19 cellular contexts compared by ENCODE assay signal in the genomic region with DNA sequence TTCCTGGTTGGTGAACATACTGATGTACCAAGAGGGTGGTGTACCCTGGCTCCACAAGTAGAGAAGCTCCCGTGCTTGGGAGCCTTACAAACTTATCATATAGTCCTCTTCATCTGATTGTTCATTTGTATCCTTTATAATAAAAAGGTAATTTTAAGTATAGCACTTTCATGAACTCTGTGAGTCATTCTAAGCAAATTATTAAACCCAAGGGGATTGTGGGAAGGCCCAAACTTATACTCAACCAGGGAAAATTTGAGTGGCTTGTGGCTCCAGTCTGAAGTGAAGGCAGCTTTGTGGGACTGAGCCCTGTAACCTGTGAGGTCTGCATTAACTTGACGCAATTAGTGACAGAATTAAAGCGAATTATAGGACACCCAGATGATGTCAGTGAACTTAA. TPM values are rescaled to one million over a fixed set of nuclear protein-coding genes. Genes with fewer than 3 reads are reported as not detected.
DNase-seq lines count a peak whose midpoint lies in the region; ATAC-seq, FAIRE-seq and TF ChIP-seq lines count a peak whose summit lies in the region.
"Had no signal": no experiment of that assay in that cellular context is flagged by ENCODE, and none has a peak within 500 bp of the region (broad histone marks: within the 10 kb centered on the region; RNA-seq: fewer than 3 reads in every experiment).

No MANE protein-coding gene starts in this region.

- H3K4me3 ChIP-seq in A673 (ENCODE audit: low read depth, low read length, poor library complexity, severe bottlenecking) (no peak overlapping the region), HUES48 (ENCODE audit: low read depth, low read length) (no peak overlapping the region), GM12878 (no peak overlapping the region)

- intact Hi-C loops in A673 (cut with micrococcal nuclease; ENCODE audit: unreplicated experiment) (no loop called here), GM12878 (cut with micrococcal nuclease; ENCODE audit: unreplicated experiment) (no loop called here), posterior vena cava (cut with DNase I) (no loop called here)

- ATAC-seq in GM12878 (peak; percentile 66), HG03097 (IDR thresholded peaks at IDR 0.05; ENCODE audit: low FRiP score, unreplicated experiment) (no peak), HG02870 (IDR thresholded peaks at IDR 0.05; ENCODE audit: unreplicated experiment) (no peak)
- ATAC-seq: left lobe of liver; stimulated activated naive CD8-positive, alpha-beta T cell treated with anti-CD3 and anti-CD28 coated beads, Interleukin-15, Interleukin-2, amounts not matched to agents 100 U/mL and 50 U/mL, for 24 hours had no signal

- peak; percentile 22 for DNase-seq in A673 (ENCODE audit: low spot score)
- DNase-seq in GM12878 (ENCODE audit: low read depth, low spot score) = no peak
- DNase-seq in kidney glomerular epithelial cell (lab: John Stamatoyannopoulos, UW) = peak; percentile 23
- DNase-seq in hypothalamus (lab: John Stamatoyannopoulos, UW) = no peak
- DNase-seq in posterior vena cava (ENCODE audit: low spot score) = no peak
- DNase-seq: amniotic stem cell; cortex of kidney; erythroblast; naive B cell; NCI-H187; stimulated activated CD4-positive, alpha-beta T cell treated with anti-CD3 and anti-CD28 coated beads, Interleukin-12 subunit alpha, Interleukin-12 subunit beta, amount 100 ng/mL, for 4 hours; stimulated activated naive CD8-positive, alpha-beta T cell treated with anti-CD3 and anti-CD28 coated beads, Interleukin-15, Interleukin-2, amounts not matched to agents 100 U/mL and 50 U/mL, for 24 hours had no signal

- H3K36me3 ChIP-seq in A673 (ENCODE audit: insufficient read depth, low read length, poor library complexity, severe bottlenecking) (no peaks in the 10 kb centered on the region), HUES48 (ENCODE audit: control insufficient read depth, insufficient read depth, low read length) (no peaks in the 10 kb centered on the region), GM12878 (ENCODE audit: control insufficient read depth in 2 of 2, insufficient read depth in 2 of 2, low read length in 1 of 2) (no peaks in the 10 kb centered on the region)

- CTCF ChIA-PET in A673 (lab: Charles Lee) = no interaction called here
- CTCF ChIA-PET in GM12878 (lab: Yijun Ruan, JAX) = interaction anchor here (1.0 to 1.4 kb wide), 4 partner anchors 11 to 188 kb away, joined by 3 to 5 read pairs (median 4); no protein-coding TSS in a partner anchor

- no peak for TF ChIP-seq RAD21 in GM12878 (IDR thresholded peaks at IDR 0.05; ENCODE audit: insufficient read depth, low read depth, low read length)

- no peak overlapping the region for H3K4me2 ChIP-seq in GM12878 (ENCODE audit: control insufficient read depth, insufficient read depth)

- BruUV-seq in A673 (replicated peaks; lab: Mats Ljungman, UMichigan) (no TSS peak), GM12878 (replicated peaks; lab: Mats Ljungman, UMichigan) (no TSS peak)

- no peak for TF ChIP-seq CTCF in A673 (conservative IDR thresholded peaks at IDR 0.05; ENCODE audit: low read depth, low read length)
- TF ChIP-seq CTCF in GM12878 (IDR thresholded peaks at IDR 0.05 in 2 of 3, conservative IDR thresholded peaks at IDR 0.05 in 1 of 3; ENCODE audit: control insufficient read depth in 2 of 3, extremely low read depth in 1 of 3, insufficient read depth in 1 of 3, low read depth in 3 of 3, low read length in 3 of 3) = no peak

- peaks cover 4% of the 10 kb centered on the region for H3K9me3 ChIP-seq in A673 (ENCODE audit: low read depth, low read length, poor library complexity, severe bottlenecking)
- H3K9me3 ChIP-seq in HUES48 (ENCODE audit: control insufficient read depth, insufficient read depth, low read length) = peaks cover 7% of the 10 kb centered on the region; the same call in 1 of the 2 replicates
- H3K9me3 ChIP-seq in GM12878 (replicated peaks; ENCODE audit: control insufficient read depth, insufficient read depth, low read length) = peaks cover 3% of the 10 kb centered on the region; the same call in 2 of the 3 replicates

- no peaks in the 10 kb centered on the region for H3K79me2 ChIP-seq in GM12878 (ENCODE audit: control insufficient read depth, insufficient read depth, low read length)

- WGBS in GM12878 (ENCODE audit: insufficient coverage, insufficient replicate concordance, low lambda C conversion rate, missing lambda C conversion rate) = 27% methylated on average over 3 of the region's 3 CpGs

- H4K20me1 ChIP-seq in GM12878 (ENCODE audit: control insufficient read depth, insufficient read depth) = no peaks in the 10 kb centered on the region

- POLR2A ChIA-PET in A673 (lab: Charles Lee; ENCODE audit: low non-redundant PET) (no interaction called here), GM12878 (lab: Charles Lee) (no interaction called here)

- no peak for TF ChIP-seq EP300 in GM12878 (IDR thresholded peaks at IDR 0.05; ENCODE audit: borderline replicate concordance in 1 of 2, control insufficient read depth in 1 of 2, low read depth in 2 of 2, low read length in 2 of 2)

- in situ Hi-C loops in GM12878 (cut with MboI) = no loop called here

- H3K9ac ChIP-seq in HUES48 (ENCODE audit: low read depth, low read length) (no peak overlapping the region), GM12878 (ENCODE audit: control insufficient read depth, insufficient read depth, low read length) (no peak overlapping the region)
- H3K9ac ChIP-seq: parathyroid adenoma had no signal

- SMC1A ChIA-PET in GM12878 (lab: Charles Lee; ENCODE audit: uncharacterized antibody, unreplicated experiment) = interaction anchor here (1.0 to 1.1 kb wide), 2 partner anchors 19 to 187 kb away, joined by 4 read pairs; no protein-coding TSS in a partner anchor

- no peaks in the 10 kb centered on the region for H3K27me3 ChIP-seq in A673 (replicated peaks; ENCODE audit: insufficient read depth, low read depth, low read length, poor library complexity)
- H3K27me3 ChIP-seq in HUES48 (ENCODE audit: control insufficient read depth, insufficient read depth, low read length) = no peaks in the 10 kb centered on the region
- no peaks in the 10 kb centered on the region for H3K27me3 ChIP-seq in GM12878 (replicated peaks in 1 of 2; ENCODE audit: control insufficient read depth in 2 of 2, insufficient read depth in 2 of 2, low read length in 1 of 2)

- H2AFZ ChIP-seq in GM12878 (ENCODE audit: control insufficient read depth, low read depth, low read length) = no peak overlapping the region
- H2AFZ ChIP-seq: parathyroid adenoma had no signal

- H3K4me1 ChIP-seq in A673 (ENCODE audit: insufficient read depth, low read length, poor library complexity, severe bottlenecking) = peaks cover 6% of the 10 kb centered on the region
- peaks cover 28% of the 10 kb centered on the region for H3K4me1 ChIP-seq in HUES48 (ENCODE audit: control insufficient read depth, insufficient read depth, low read length)
- no peaks in the 10 kb centered on the region for H3K4me1 ChIP-seq in GM12878 (ENCODE audit: control insufficient read depth, insufficient read depth, low read length)

- RAD21 ChIA-PET in GM12878 (lab: Charles Lee; ENCODE audit: unreplicated experiment) = no interaction called here

- TF ChIP-seq POLR2A in GM12878 (IDR thresholded peaks at IDR 0.05; ENCODE audit: low read depth, low read length) = no peak

- H3K27ac ChIP-seq in A673 (ENCODE audit: low read depth, low read length, poor library complexity, severe bottlenecking) = no peak overlapping the region
- peak overlapping the region; percentile 54 for H3K27ac ChIP-seq in HUES48 (ENCODE audit: low read depth, low read length)
- H3K27ac ChIP-seq in GM12878 (ENCODE audit: control insufficient read depth, insufficient read depth) = no peak overlapping the region
- H3K27ac ChIP-seq: parathyroid adenoma, VCaP had no signal

- FAIRE-seq in GM12878 (lab: Jason Lieb, UNC) = no peak
- FAIRE-seq: D721Med had no signal

TF ChIP-seq in GM12878, 131 proteins besides CTCF, POLR2A, EP300 and RAD21 (continues in another document):
- peak; percentile 51 for TF ChIP-seq RUNX3 (IDR thresholded peaks at IDR 0.05; ENCODE audit: low read length)
- 0 out of 2 replicates have a peak, but pooled peaks have one; percentile 25 for TF ChIP-seq DPF2 (IDR thresholded peaks at IDR 0.05)
- TF ChIP-seq PAX5 (IDR thresholded peaks at IDR 0.05; ENCODE audit: borderline replicate concordance, low read depth, low read length) = no peak
- TF ChIP-seq JUNB (IDR thresholded peaks at IDR 0.05) = peak; percentile 31

RNA-seq across cellular contexts. Expression of a gene that starts 29.0 kb away (rescaled TPM):
- total RNA-seq in A673 (2021) = 14.9 and 15.8 TPM in 2 replicates
- total RNA-seq in GM12878 (2013; cell fraction: nucleolus; rRNA removed) = 20.0 and 20.8 TPM in 2 replicates
- 3.1 and 4.9 TPM in 2 replicates for total RNA-seq in GM12878 (2014; rRNA removed)
- total RNA-seq in GM12878 (2014; rRNA removed; fragmentation: Illumina TruSeq; extraction: Trizol) = 4.4 and 4.8 TPM in 2 replicates
- 9.1 and 9.7 TPM in 2 replicates for total RNA-seq in GM12878 (2021)
- 1.7 TPM for polyA plus RNA-seq in GM12878 (2011; ENCODE audit: low read depth)
- 6.2 and 7.6 TPM in 2 replicates for polyA plus RNA-seq in GM12878 (2011; rRNA removed)
- 2.7 and 3.4 TPM in 2 replicates for polyA plus RNA-seq in GM12878 (2011; cell fraction: cytosol; rRNA removed)
- 7.9 and 8.6 TPM in 2 replicates for polyA plus RNA-seq in GM12878 (2011; cell fraction: nucleus; rRNA removed)
- polyA plus RNA-seq in GM12878 (2012) = 2.5 and 3.3 TPM in 2 replicates
- 3.8 and 4.1 TPM in 2 replicates for polyA plus RNA-seq in GM12878 (2014; fragmentation: Illumina TruSeq; extraction: Trizol)
- under 1 TPM; 0.66 to 0.82 TPM for polyA plus RNA-seq in GM12878 (2014; fragmentation: Nextera tagmentation; extraction: Ambion mirVana)
- 3.2 and 3.9 TPM in 2 replicates for polyA plus RNA-seq in GM12878 (2014; rRNA removed)
- polyA plus RNA-seq in GM12878 (2016; fragmentation: Nextera tagmentation; extraction: Ambion mirVana) = 1 to 10 TPM; 3.6 to 4.2 TPM
- polyA minus RNA-seq in GM12878 (2011; rRNA and poly(A)+ RNA removed) = 8.7 and 12.4 TPM in 2 replicates
- 3.3 and 3.6 TPM in 2 replicates for polyA minus RNA-seq in GM12878 (2011; cell fraction: cytosol; rRNA and poly(A)+ RNA removed)
- 4.2 and 8.0 TPM in 2 replicates for polyA minus RNA-seq in GM12878 (2011; cell fraction: nucleus; rRNA and poly(A)+ RNA removed)
- total RNA-seq in posterior vena cava = 10 to 100 TPM; 21.7 to 25.2 TPM

Comparison
In these comparisons a context has a peak if more than half of its experiments do, and no peak if none do; other contexts are left out.
1. DNase-seq: peak in A673 (single experiment) and kidney glomerular epithelial cell (single experiment); none in GM12878 (single experiment), hypothalamus (0 of 51) and posterior vena cava (single experiment).